19 cellular contexts compared by ENCODE assay signal in genomic region chr7:28592861-28593260, GRCh38.
"Had no signal": no experiment of that assay in that cellular context is flagged by ENCODE, and none has a peak within 500 bp of the region (broad histone marks: within the 10 kb centered on the region; RNA-seq: fewer than 3 reads in every experiment).

No MANE protein-coding gene starts in this region.

- H3K36me3 ChIP-seq: esophagus squamous epithelium, gastroesophageal sphincter, ovary, right atrium auricular region, uterus had no signal

- H3K4me3 ChIP-seq: esophagus squamous epithelium, gastroesophageal sphincter, mucosa of descending colon, ovary, right atrium auricular region, uterus had no signal

- H3K27me3 Mint-ChIP-seq: naive thymus-derived CD8-positive, alpha-beta T cell; type B pancreatic cell had no signal

- H3K27ac Mint-ChIP-seq: dendritic cell treated with granulocyte-macrophage colony-stimulating factor and Interleukin-4, amounts not matched to agents 40 ng/mL and 50 ng/mL, for 4 days; type B pancreatic cell had no signal

- DNase-seq: esophagus squamous epithelium; foreskin fibroblast; glutamatergic neuron; islet precursor cell; mammary epithelial cell; mucosa of descending colon; naive thymus-derived CD8-positive, alpha-beta T cell; nucleus accumbens; ovary; small intestine; stimulated activated CD4-positive, alpha-beta T cell treated with anti-CD3 and anti-CD28 coated beads, Interleukin-12 subunit alpha, Interleukin-12 subunit beta, amount 100 ng/mL, for 4 hours; stimulated activated naive CD4-positive, alpha-beta T cell treated with Interleukin-2 at 50 U/mL for 16 hours; uterus had no signal

- H3K27me3 ChIP-seq: esophagus squamous epithelium, gastroesophageal sphincter, ovary, right atrium auricular region, uterus had no signal

- ATAC-seq: gastroesophageal sphincter; left lobe of liver; mucosa of descending colon; naive thymus-derived CD8-positive, alpha-beta T cell had no signal

- H3K4me1 Mint-ChIP-seq: neural crest cell had no signal

- H3K4me1 ChIP-seq: esophagus squamous epithelium, gastroesophageal sphincter, right atrium auricular region, uterus had no signal

- H3K36me3 Mint-ChIP-seq: naive thymus-derived CD8-positive, alpha-beta T cell; type B pancreatic cell had no signal

- H3K4me3 Mint-ChIP-seq: dendritic cell treated with granulocyte-macrophage colony-stimulating factor and Interleukin-4, amounts not matched to agents 40 ng/mL and 50 ng/mL, for 4 days; neural crest cell; type B pancreatic cell had no signal

- H3K9me3 ChIP-seq: esophagus squamous epithelium, gastroesophageal sphincter, mucosa of descending colon, ovary, right atrium auricular region, uterus had no signal

- H3K9me3 Mint-ChIP-seq: naive thymus-derived CD8-positive, alpha-beta T cell; neural crest cell; type B pancreatic cell had no signal

- H3K27ac ChIP-seq: esophagus squamous epithelium, gastroesophageal sphincter, ovary, right atrium auricular region, uterus had no signal
